Comparison of ENCODE assay signal across 29 cellular contexts in the genomic region with DNA sequence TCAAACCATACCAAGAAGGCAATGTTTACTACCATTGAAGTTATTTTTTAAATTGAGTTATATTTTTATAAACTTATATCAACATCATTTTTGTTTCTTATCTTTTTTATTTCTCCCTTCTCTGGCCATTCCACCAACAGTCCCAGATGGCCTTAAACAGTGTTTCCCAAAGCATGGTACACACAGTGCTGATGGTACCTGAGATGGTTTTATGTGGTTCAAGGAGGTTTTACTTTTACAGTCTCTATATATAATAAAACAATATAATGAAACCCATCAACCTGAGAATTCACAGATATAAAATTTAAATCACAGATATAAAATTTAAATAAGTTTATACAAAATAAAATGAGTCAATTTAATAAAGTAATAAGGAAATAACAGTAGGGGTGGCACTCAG.
"Had no signal": no experiment of that assay in that cellular context is flagged by ENCODE, and none has a peak within 500 bp of the region (broad histone marks: within the 10 kb centered on the region; RNA-seq: fewer than 3 reads in every experiment).

No MANE protein-coding gene starts in this region.

- H3K4me3 ChIP-seq: stomach, suprapubic skin, testis, thoracic aorta, thyroid gland, tibial artery, tibial nerve, transverse colon, upper lobe of left lung, upper lobe of right lung, uterus, vagina had no signal

- H3K36me3 Mint-ChIP-seq: stimulated activated effector memory CD8-positive, alpha-beta T cell treated with anti-CD3 and anti-CD28 coated beads, Interleukin-12 subunit alpha, Interleukin-12 subunit beta, amount 100 ng/mL, for 72 hours; stimulated activated memory B cell treated with anti-CD40 and anti-IgM and Interleukin-4, amounts not matched to agents 10 μg/mL and 1 μg/mL and 100 μg/mL, for 72 hours; stimulated activated naive B cell treated with anti-CD40 and anti-IgM and Interleukin-4, amounts not matched to agents 10 μg/mL and 1 μg/mL and 100 μg/mL, for 72 hours; type B pancreatic cell had no signal

- H3K27ac Mint-ChIP-seq: stimulated activated effector memory CD8-positive, alpha-beta T cell treated with anti-CD3 and anti-CD28 coated beads, Interleukin-12 subunit alpha, Interleukin-12 subunit beta, amount 100 ng/mL, for 72 hours; stimulated activated memory B cell treated with anti-CD40 and anti-IgM and Interleukin-4, amounts not matched to agents 10 μg/mL and 1 μg/mL and 100 μg/mL, for 72 hours; stimulated activated naive B cell treated with anti-CD40 and anti-IgM and Interleukin-4, amounts not matched to agents 10 μg/mL and 1 μg/mL and 100 μg/mL, for 72 hours; stimulated activated naive CD8-positive, alpha-beta T cell treated with anti-CD3 and anti-CD28 coated beads, Interleukin-15, amount 100 ng/mL, for 72 hours; stimulated activated naive CD8-positive, alpha-beta T cell treated with anti-CD3 and anti-CD28 coated beads, Interleukin-15, Interleukin-2, amounts not matched to agents 100 ng/mL and 50 ng/mL, for 24 hours; type B pancreatic cell had no signal

- H3K9me3 ChIP-seq: stomach, suprapubic skin, testis, thoracic aorta, thyroid gland, tibial artery, tibial nerve, transverse colon, upper lobe of left lung, upper lobe of right lung, uterus, vagina had no signal

- H3K4me1 Mint-ChIP-seq: stimulated activated effector memory CD8-positive, alpha-beta T cell treated with anti-CD3 and anti-CD28 coated beads, Interleukin-12 subunit alpha, Interleukin-12 subunit beta, amount 100 ng/mL, for 72 hours; stimulated activated memory B cell treated with anti-CD40 and anti-IgM and Interleukin-4, amounts not matched to agents 10 μg/mL and 1 μg/mL and 100 μg/mL, for 72 hours; stimulated activated naive B cell treated with anti-CD40 and anti-IgM and Interleukin-4, amounts not matched to agents 10 μg/mL and 1 μg/mL and 100 μg/mL, for 72 hours; stimulated activated naive CD8-positive, alpha-beta T cell treated with anti-CD3 and anti-CD28 coated beads, Interleukin-15, amount 100 ng/mL, for 72 hours had no signal

- H3K27ac ChIP-seq: stomach, suprapubic skin, testis, thoracic aorta, thyroid gland, tibial artery, tibial nerve, upper lobe of left lung, upper lobe of right lung, uterus, vagina had no signal

- ATAC-seq: stimulated activated effector memory CD8-positive, alpha-beta T cell treated with anti-CD3 and anti-CD28 coated beads, Interleukin-12 subunit alpha, Interleukin-12 subunit beta, amount 100 ng/mL, for 72 hours; stimulated activated memory B cell treated with anti-CD40 and anti-IgM and Interleukin-4, amounts not matched to agents 10 μg/mL and 1 μg/mL and 100 μg/mL, for 72 hours; stimulated activated naive B cell treated with anti-CD40 and anti-IgM and Interleukin-4, amounts not matched to agents 10 μg/mL and 1 μg/mL and 100 μg/mL, for 72 hours; stimulated activated naive CD8-positive, alpha-beta T cell treated with anti-CD3 and anti-CD28 coated beads, Interleukin-15, amount 100 ng/mL, for 72 hours; stimulated activated naive CD8-positive, alpha-beta T cell treated with anti-CD3 and anti-CD28 coated beads, Interleukin-15, Interleukin-2, amounts not matched to agents 100 U/mL and 50 U/mL, for 24 hours; upper lobe of right lung had no signal

- H3K9me3 Mint-ChIP-seq: stimulated activated effector memory CD8-positive, alpha-beta T cell treated with anti-CD3 and anti-CD28 coated beads, Interleukin-12 subunit alpha, Interleukin-12 subunit beta, amount 100 ng/mL, for 72 hours; stimulated activated memory B cell treated with anti-CD40 and anti-IgM and Interleukin-4, amounts not matched to agents 10 μg/mL and 1 μg/mL and 100 μg/mL, for 72 hours; stimulated activated naive B cell treated with anti-CD40 and anti-IgM and Interleukin-4, amounts not matched to agents 10 μg/mL and 1 μg/mL and 100 μg/mL, for 72 hours; stimulated activated naive CD8-positive, alpha-beta T cell treated with anti-CD3 and anti-CD28 coated beads, Interleukin-15, amount 100 ng/mL, for 72 hours; stimulated activated naive CD8-positive, alpha-beta T cell treated with anti-CD3 and anti-CD28 coated beads, Interleukin-15, Interleukin-2, amounts not matched to agents 100 ng/mL and 50 ng/mL, for 24 hours; type B pancreatic cell had no signal

- H3K4me1 ChIP-seq: suprapubic skin, testis, thyroid gland, tibial artery, tibial nerve, upper lobe of left lung, upper lobe of right lung, uterus had no signal

- H3K4me3 Mint-ChIP-seq: stimulated activated effector memory CD8-positive, alpha-beta T cell treated with anti-CD3 and anti-CD28 coated beads, Interleukin-12 subunit alpha, Interleukin-12 subunit beta, amount 100 ng/mL, for 72 hours; stimulated activated memory B cell treated with anti-CD40 and anti-IgM and Interleukin-4, amounts not matched to agents 10 μg/mL and 1 μg/mL and 100 μg/mL, for 72 hours; stimulated activated naive B cell treated with anti-CD40 and anti-IgM and Interleukin-4, amounts not matched to agents 10 μg/mL and 1 μg/mL and 100 μg/mL, for 72 hours; stimulated activated naive CD8-positive, alpha-beta T cell treated with anti-CD3 and anti-CD28 coated beads, Interleukin-15, amount 100 ng/mL, for 72 hours; stimulated activated naive CD8-positive, alpha-beta T cell treated with anti-CD3 and anti-CD28 coated beads, Interleukin-15, Interleukin-2, amounts not matched to agents 100 ng/mL and 50 ng/mL, for 24 hours; type B pancreatic cell had no signal

- H3K27me3 Mint-ChIP-seq: stimulated activated memory B cell treated with anti-CD40 and anti-IgM and Interleukin-4, amounts not matched to agents 10 μg/mL and 1 μg/mL and 100 μg/mL, for 72 hours; stimulated activated naive B cell treated with anti-CD40 and anti-IgM and Interleukin-4, amounts not matched to agents 10 μg/mL and 1 μg/mL and 100 μg/mL, for 72 hours; stimulated activated naive CD8-positive, alpha-beta T cell treated with anti-CD3 and anti-CD28 coated beads, Interleukin-15, amount 100 ng/mL, for 72 hours; stimulated activated naive CD8-positive, alpha-beta T cell treated with anti-CD3 and anti-CD28 coated beads, Interleukin-15, Interleukin-2, amounts not matched to agents 100 ng/mL and 50 ng/mL, for 24 hours; type B pancreatic cell had no signal

- H3K36me3 ChIP-seq: stomach, suprapubic skin, thoracic aorta, thyroid gland, tibial artery, tibial nerve, transverse colon, upper lobe of left lung, upper lobe of right lung, uterus, vagina had no signal

- FAIRE-seq: urothelium cell line had no signal

- H3K27me3 ChIP-seq: stomach, suprapubic skin, testis, thyroid gland, tibial artery, tibial nerve, transverse colon, upper lobe of left lung, upper lobe of right lung, uterus, vagina had no signal

- DNase-seq: stimulated activated CD4-positive, alpha-beta T cell treated with anti-CD3 and anti-CD28 coated beads, Interleukin-2, amount 100 ng/mL, for 48 hours; stimulated activated CD4-positive, alpha-beta T cell treated with anti-CD3 and anti-CD28 coated beads, Interleukin-4, amount 100 ng/mL, for 1 hour; stimulated activated CD4-positive, alpha-beta T cell treated with anti-CD3 and anti-CD28 coated beads, Interleukin-4, amount 100 ng/mL, for 24 hours; stimulated activated CD4-positive, alpha-beta T cell treated with anti-CD3 and anti-CD28 coated beads, Interleukin-4, amount 100 ng/mL, for 4 hours; stimulated activated CD8-positive, alpha-beta memory T cell treated with anti-CD3 and anti-CD28 coated beads, Interleukin-4, amount 100 ng/mL, for 48 hours; stimulated activated naive B cell treated with anti-CD40 and anti-IgM and Interleukin-4, amounts not matched to agents 10 μg/mL and 1 μg/mL and 100 μg/mL, for 72 hours; stimulated activated naive CD4-positive, alpha-beta T cell; stimulated activated naive CD4-positive, alpha-beta T cell treated with Interleukin-2 at 50 U/mL for 16 hours; stimulated activated naive CD8-positive, alpha-beta T cell treated with anti-CD3 and anti-CD28 coated beads, Interleukin-15, amount 100 ng/mL, for 72 hours; stimulated activated naive CD8-positive, alpha-beta T cell treated with anti-CD3 and anti-CD28 coated beads, Interleukin-15, Interleukin-2, amounts not matched to agents 100 U/mL and 50 U/mL, for 24 hours; stomach; substantia nigra; testis; thyroid gland; tibial artery; transverse colon; trophoblast cell; upper lobe of left lung; upper lobe of right lung; uterus had no signal
